Comparison of ENCODE assay signal across 29 cellular contexts in genomic region chr4:1562371-1562770, GRCh38.
"Had no signal": no experiment of that assay in that cellular context is flagged by ENCODE, and none has a peak within 500 bp of the region (broad histone marks: within the 10 kb centered on the region; RNA-seq: fewer than 3 reads in every experiment).

No MANE protein-coding gene starts in this region.

- DNase-seq: colonic mucosa; cortex of kidney; dermis blood vessel endothelial cell; dorsolateral prefrontal cortex; effector CD4-positive, alpha-beta T cell; effector CD8-positive, alpha-beta T cell; effector memory CD4-positive, alpha-beta T cell; effector memory CD8-positive, alpha-beta T cell; endodermal cell; erythroblast; esophagus squamous epithelium; foreskin fibroblast; foreskin keratinocyte; foreskin melanocyte; gastrocnemius medialis; glutamatergic neuron; head of caudate nucleus; heart right ventricle had no signal

- H3K4me1 Mint-ChIP-seq: endodermal cell had no signal

- H3K9me3 Mint-ChIP-seq: dendritic cell treated with granulocyte-macrophage colony-stimulating factor and Interleukin-4, amounts not matched to agents 40 ng/mL and 50 ng/mL, for 4 days; endodermal cell had no signal

- H3K27ac Mint-ChIP-seq: dendritic cell treated with granulocyte-macrophage colony-stimulating factor and Interleukin-4, amounts not matched to agents 40 ng/mL and 50 ng/mL, for 4 days; effector memory CD8-positive, alpha-beta T cell; endodermal cell had no signal

- H3K36me3 ChIP-seq: colonic mucosa, esophagus muscularis mucosa, esophagus squamous epithelium, gastrocnemius medialis, gastroesophageal sphincter, heart left ventricle, heart right ventricle had no signal

- ATAC-seq: effector memory CD8-positive, alpha-beta T cell; esophagus mucosa; foreskin keratinocyte; gastrocnemius medialis; gastroesophageal sphincter; heart left ventricle; heart right ventricle had no signal

- H3K27ac ChIP-seq: colonic mucosa, coronary artery, dorsolateral prefrontal cortex, epithelial cell of prostate, esophagus muscularis mucosa, esophagus squamous epithelium, foreskin keratinocyte, gastrocnemius medialis, gastroesophageal sphincter, heart left ventricle, heart right ventricle had no signal

- H3K4me3 Mint-ChIP-seq: dendritic cell treated with granulocyte-macrophage colony-stimulating factor and Interleukin-4, amounts not matched to agents 40 ng/mL and 50 ng/mL, for 4 days; effector memory CD8-positive, alpha-beta T cell; endodermal cell had no signal

- H3K4me3 ChIP-seq: colonic mucosa, coronary artery, dorsolateral prefrontal cortex, esophagus muscularis mucosa, esophagus squamous epithelium, gastrocnemius medialis, gastroesophageal sphincter, heart left ventricle, heart right ventricle had no signal

- H3K9me3 ChIP-seq: colonic mucosa, esophagus muscularis mucosa, esophagus squamous epithelium, gastrocnemius medialis, gastroesophageal sphincter, heart left ventricle, heart right ventricle had no signal

- FAIRE-seq: colon, endometrium, endothelial cell of umbilical vein, frontal cortex had no signal

- H3K4me1 ChIP-seq: colonic mucosa, esophagus muscularis mucosa, esophagus squamous epithelium, foreskin keratinocyte, gastrocnemius medialis, gastroesophageal sphincter, heart left ventricle, heart right ventricle had no signal
